Comparison of ENCODE assay signal across 3 cellular contexts in the genomic region with DNA sequence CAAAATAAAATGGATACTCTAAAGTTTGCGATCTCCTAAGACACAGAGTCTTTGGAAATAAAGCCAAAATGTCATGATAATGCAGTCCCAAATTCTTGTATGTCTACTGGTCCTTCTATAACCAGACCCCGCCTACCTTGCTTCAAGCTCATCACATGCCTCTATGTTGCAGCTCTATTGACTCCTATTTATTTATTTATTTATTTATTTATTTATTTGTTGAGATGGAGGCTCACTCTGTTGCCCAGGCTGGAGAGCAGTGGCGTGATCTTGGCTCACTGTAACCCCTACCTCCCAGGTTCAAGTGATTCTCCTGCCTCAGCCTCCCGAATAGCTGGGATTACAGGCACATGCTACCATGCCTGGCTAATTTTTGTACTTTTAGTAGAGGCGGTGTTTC.
DNase-seq lines count a peak whose midpoint lies in the region; ATAC-seq, FAIRE-seq and TF ChIP-seq lines count a peak whose summit lies in the region.
"Not testable (repeated sequence)": the region's sequence is repeated elsewhere in the genome, so short reads cannot be mapped to it uniquely, and the experiment has no call there.

No MANE protein-coding gene starts in this region.

- not testable (repeated sequence) for H3K27ac ChIP-seq in A549; HEK293 (ENCODE audit: extremely low read depth, low read depth, low read length)

- CTCF ChIA-PET in A549 (lab: Yijun Ruan, JAX); HEK293 (lab: Yijun Ruan, JAX): not testable (repeated sequence)

- TF ChIP-seq EP300 in A549 (IDR thresholded peaks at IDR 0.05): not testable (repeated sequence)

- POLR2A ChIA-PET in A549 (lab: Yijun Ruan, JAX); HEK293 (lab: Yijun Ruan, JAX): not testable (repeated sequence)

- WGBS in A549 (ENCODE audit: missing lambda C conversion rate): 29% methylated on average over 5 of the region's 5 CpGs

- TF ChIP-seq POLR2A in A549 (IDR thresholded peaks at IDR 0.05; ENCODE audit: low read length): not testable (repeated sequence)

- DNase-seq in A549 (ENCODE audit: low read depth in 1 of 2, low spot score in 1 of 2): not testable (repeated sequence)
- DNase-seq in fibroblast of mammary gland (ENCODE audit: low read depth): peak; percentile 3

- not testable (repeated sequence) for H3K4me1 ChIP-seq in A549; HEK293 (ENCODE audit: control insufficient read depth, insufficient read depth, low read length)

- not testable (repeated sequence) for TF ChIP-seq RAD21 in A549 (conservative IDR thresholded peaks at IDR 0.05 in 1 of 2, IDR thresholded peaks at IDR 0.05 in 1 of 2)

- H3K36me3 ChIP-seq in HEK293 (ENCODE audit: control insufficient read depth in 2 of 2, insufficient read depth in 1 of 2, low read length in 2 of 2): not testable (repeated sequence)

- ATAC-seq in A549: not testable (repeated sequence)

- not testable (repeated sequence) for TF ChIP-seq CTCF in A549 (IDR thresholded peaks at IDR 0.05); HEK293 (tag by site-specific recombination; IDR thresholded peaks at IDR 0.05); fibroblast of mammary gland (conservative IDR thresholded peaks at IDR 0.05; ENCODE audit: control insufficient read depth, insufficient read depth, low read depth, low read length)

- not testable (repeated sequence) for FAIRE-seq in A549 (lab: Jason Lieb, UNC)

- H3K4me3 ChIP-seq in A549; HEK293 (ENCODE audit: low read depth, low read length); fibroblast of mammary gland (ENCODE audit: control insufficient read depth, low read depth, low read length): not testable (repeated sequence)

- not testable (repeated sequence) for H3K4me2 ChIP-seq in A549

- H3K9me3 ChIP-seq in A549; HEK293 (ENCODE audit: control insufficient read depth, insufficient read depth, low read depth, low read length): not testable (repeated sequence)

TF ChIP-seq in A549, 52 proteins besides CTCF, POLR2A, EP300 and RAD21:
- peak; percentile 22 for TF ChIP-seq ZC3H11A (IDR thresholded peaks at IDR 0.05)

TF ChIP-seq in HEK293, 187 proteins besides CTCF, POLR2A, EP300 and RAD21:
- TF ChIP-seq GLI2 (tag by site-specific recombination; IDR thresholded peaks at IDR 0.05; ENCODE audit: borderline replicate concordance, low read depth) (peak; percentile 18; the same call in 1 of the 2 replicates), ZNF623 (tag by site-specific recombination; IDR thresholded peaks at IDR 0.05) (peak; percentile 41; the same call in 1 of the 2 replicates), ZNF426 (tag by site-specific recombination; IDR thresholded peaks at IDR 0.05) (peak; percentile 60), ZXDB (tag by site-specific recombination; IDR thresholded peaks at IDR 0.05) (0 out of 2 replicates have a peak, but pooled peaks have one; percentile 28), ZNF433 (tag by site-specific recombination; IDR thresholded peaks at IDR 0.05; ENCODE audit: low read depth) (0 out of 2 replicates have a peak, but pooled peaks have one; percentile 43), ZNF266 (tag by site-specific recombination; IDR thresholded peaks at IDR 0.05; ENCODE audit: low read depth) (0 out of 2 replicates have a peak, but pooled peaks have one; percentile 35), ZNF555 (tag by site-specific recombination; conservative IDR thresholded peaks at IDR 0.05) (peak; percentile 53), ZNF529 (tag by site-specific recombination; IDR thresholded peaks at IDR 0.05; ENCODE audit: insufficient replicate concordance) (peak; percentile 15), ZNF140 (tag by site-specific recombination; IDR thresholded peaks at IDR 0.05) (peak; percentile 34; the same call in 1 of the 2 replicates), ZNF394 (tag by site-specific recombination; IDR thresholded peaks at IDR 0.05; ENCODE audit: borderline replicate concordance) (peak; percentile 82; the same call in 1 of the 2 replicates), ZNF654 (tag by site-specific recombination; IDR thresholded peaks at IDR 0.05; ENCODE audit: low read depth) (peak; percentile 15; the same call in 1 of the 2 replicates)
- TF ChIP-seq, protein P1, sequence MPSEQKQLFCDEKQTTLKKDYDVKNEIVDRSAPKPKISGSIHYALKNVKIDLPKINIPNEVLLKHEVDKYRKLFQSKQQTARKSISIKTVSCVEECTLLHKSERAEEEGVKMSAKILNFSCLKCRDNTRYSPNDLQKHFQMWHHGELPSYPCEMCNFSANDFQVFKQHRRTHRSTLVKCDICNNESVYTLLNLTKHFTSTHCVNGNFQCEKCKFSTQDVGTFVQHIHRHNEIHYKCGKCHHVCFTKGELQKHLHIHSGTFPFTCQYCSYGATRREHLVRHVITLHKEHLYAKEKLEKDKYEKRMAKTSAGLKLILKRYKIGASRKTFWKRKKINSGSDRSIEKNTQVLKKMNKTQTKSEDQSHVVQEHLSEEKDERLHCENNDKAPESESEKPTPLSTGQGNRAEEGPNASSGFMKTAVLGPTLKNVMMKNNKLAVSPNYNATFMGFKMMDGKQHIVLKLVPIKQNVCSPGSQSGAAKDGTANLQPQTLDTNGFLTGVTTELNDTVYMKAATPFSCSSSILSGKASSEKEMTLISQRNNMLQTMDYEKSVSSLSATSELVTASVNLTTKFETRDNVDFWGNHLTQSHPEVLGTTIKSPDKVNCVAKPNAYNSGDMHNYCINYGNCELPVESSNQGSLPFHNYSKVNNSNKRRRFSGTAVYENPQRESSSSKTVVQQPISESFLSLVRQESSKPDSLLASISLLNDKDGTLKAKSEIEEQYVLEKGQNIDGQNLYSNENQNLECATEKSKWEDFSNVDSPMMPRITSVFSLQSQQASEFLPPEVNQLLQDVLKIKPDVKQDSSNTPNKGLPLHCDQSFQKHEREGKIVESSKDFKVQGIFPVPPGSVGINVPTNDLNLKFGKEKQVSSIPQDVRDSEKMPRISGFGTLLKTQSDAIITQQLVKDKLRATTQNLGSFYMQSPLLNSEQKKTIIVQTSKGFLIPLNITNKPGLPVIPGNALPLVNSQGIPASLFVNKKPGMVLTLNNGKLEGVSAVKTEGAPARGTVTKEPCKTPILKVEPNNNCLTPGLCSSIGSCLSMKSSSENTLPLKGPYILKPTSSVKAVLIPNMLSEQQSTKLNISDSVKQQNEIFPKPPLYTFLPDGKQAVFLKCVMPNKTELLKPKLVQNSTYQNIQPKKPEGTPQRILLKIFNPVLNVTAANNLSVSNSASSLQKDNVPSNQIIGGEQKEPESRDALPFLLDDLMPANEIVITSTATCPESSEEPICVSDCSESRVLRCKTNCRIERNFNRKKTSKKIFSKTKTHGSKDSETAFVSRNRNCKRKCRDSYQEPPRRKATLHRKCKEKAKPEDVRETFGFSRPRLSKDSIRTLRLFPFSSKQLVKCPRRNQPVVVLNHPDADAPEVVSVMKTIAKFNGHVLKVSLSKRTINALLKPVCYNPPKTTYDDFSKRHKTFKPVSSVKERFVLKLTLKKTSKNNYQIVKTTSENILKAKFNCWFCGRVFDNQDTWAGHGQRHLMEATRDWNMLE (tag by site-specific recombination; conservative IDR thresholded peaks at IDR 0.05; ENCODE audit: low read depth): peak; percentile 72
- TF ChIP-seq, protein P2, sequence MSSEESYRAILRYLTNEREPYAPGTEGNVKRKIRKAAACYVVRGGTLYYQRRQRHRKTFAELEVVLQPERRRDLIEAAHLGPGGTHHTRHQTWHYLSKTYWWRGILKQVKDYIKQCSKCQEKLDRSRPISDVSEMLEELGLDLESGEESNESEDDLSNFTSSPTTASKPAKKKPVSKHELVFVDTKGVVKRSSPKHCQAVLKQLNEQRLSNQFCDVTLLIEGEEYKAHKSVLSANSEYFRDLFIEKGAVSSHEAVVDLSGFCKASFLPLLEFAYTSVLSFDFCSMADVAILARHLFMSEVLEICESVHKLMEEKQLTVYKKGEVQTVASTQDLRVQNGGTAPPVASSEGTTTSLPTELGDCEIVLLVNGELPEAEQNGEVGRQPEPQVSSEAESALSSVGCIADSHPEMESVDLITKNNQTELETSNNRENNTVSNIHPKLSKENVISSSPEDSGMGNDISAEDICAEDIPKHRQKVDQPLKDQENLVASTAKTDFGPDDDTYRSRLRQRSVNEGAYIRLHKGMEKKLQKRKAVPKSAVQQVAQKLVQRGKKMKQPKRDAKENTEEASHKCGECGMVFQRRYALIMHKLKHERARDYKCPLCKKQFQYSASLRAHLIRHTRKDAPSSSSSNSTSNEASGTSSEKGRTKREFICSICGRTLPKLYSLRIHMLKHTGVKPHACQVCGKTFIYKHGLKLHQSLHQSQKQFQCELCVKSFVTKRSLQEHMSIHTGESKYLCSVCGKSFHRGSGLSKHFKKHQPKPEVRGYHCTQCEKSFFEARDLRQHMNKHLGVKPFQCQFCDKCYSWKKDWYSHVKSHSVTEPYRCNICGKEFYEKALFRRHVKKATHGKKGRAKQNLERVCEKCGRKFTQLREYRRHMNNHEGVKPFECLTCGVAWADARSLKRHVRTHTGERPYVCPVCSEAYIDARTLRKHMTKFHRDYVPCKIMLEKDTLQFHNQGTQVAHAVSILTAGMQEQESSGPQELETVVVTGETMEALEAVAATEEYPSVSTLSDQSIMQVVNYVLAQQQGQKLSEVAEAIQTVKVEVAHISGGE (tag by site-specific recombination; conservative IDR thresholded peaks at IDR 0.05; ENCODE audit: low read depth): peak; percentile 55; the same call in 1 of the 2 replicates
